1 cellular context compared by ENCODE assay signal in the genomic region with DNA sequence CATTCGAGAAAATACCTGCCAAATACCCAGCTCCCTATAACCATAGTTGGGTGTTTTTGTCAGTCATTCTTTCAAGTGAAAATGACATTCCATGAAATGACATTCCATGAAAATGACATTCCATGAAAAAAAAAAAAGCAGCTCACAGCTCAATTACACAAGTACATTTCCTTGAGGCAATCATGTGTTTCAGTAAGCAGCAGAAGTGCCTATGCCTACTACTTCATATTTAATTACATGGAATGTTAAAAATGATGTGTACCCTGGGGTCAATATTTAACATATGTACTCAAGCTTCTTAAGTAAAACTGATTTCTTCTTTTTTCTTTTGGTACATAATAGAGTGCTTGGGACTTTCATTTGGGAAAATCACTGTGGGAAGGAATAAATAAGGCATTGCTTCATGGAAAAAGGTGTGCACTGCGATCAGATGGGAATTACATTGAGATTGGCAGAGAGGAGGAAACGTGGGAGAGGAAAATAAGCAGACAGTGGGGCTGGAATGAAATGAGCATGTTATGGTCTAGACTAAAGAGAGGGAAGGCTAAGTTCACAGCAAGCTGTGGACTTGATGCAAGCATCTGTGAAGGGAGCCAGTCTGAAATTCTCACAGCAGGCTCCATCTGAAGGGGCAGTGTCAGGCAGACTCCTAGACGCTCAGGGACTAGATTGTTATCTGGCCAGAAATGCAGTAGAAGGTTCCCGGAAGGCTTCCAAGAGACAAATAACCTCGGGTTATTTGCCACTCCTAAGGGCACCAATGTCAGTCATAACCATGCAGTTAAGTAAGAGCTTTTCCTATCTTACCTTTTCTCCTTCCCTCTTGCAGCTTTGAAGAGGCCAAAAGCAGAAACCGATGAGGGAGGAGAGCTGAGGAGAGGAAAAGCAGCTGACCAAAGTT.
A peak's percentile ranks its signal among the peaks of the same experiment; 100 is the strongest.
TF ChIP-seq lines count a peak whose summit lies in the region.

No MANE protein-coding gene starts in this region.

TF ChIP-seq in PFSK-1, 5 proteins besides CTCF, POLR2A, EP300 and RAD21 (continued from another document):
- TF ChIP-seq, protein P1, sequence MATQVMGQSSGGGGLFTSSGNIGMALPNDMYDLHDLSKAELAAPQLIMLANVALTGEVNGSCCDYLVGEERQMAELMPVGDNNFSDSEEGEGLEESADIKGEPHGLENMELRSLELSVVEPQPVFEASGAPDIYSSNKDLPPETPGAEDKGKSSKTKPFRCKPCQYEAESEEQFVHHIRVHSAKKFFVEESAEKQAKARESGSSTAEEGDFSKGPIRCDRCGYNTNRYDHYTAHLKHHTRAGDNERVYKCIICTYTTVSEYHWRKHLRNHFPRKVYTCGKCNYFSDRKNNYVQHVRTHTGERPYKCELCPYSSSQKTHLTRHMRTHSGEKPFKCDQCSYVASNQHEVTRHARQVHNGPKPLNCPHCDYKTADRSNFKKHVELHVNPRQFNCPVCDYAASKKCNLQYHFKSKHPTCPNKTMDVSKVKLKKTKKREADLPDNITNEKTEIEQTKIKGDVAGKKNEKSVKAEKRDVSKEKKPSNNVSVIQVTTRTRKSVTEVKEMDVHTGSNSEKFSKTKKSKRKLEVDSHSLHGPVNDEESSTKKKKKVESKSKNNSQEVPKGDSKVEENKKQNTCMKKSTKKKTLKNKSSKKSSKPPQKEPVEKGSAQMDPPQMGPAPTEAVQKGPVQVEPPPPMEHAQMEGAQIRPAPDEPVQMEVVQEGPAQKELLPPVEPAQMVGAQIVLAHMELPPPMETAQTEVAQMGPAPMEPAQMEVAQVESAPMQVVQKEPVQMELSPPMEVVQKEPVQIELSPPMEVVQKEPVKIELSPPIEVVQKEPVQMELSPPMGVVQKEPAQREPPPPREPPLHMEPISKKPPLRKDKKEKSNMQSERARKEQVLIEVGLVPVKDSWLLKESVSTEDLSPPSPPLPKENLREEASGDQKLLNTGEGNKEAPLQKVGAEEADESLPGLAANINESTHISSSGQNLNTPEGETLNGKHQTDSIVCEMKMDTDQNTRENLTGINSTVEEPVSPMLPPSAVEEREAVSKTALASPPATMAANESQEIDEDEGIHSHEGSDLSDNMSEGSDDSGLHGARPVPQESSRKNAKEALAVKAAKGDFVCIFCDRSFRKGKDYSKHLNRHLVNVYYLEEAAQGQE (IDR thresholded peaks at IDR 0.05; ENCODE audit: insufficient read depth in 1 of 2, low read depth in 2 of 2, low read length in 2 of 2), result 0 out of 4 replicates have a peak, but pooled peaks of 1 of the 2 experiments have one; percentile 30
- TF ChIP-seq SIN3A (IDR thresholded peaks at IDR 0.05; ENCODE audit: borderline replicate concordance, insufficient read depth, low read length), result peak; percentile 30; the same call in 1 of the 2 replicates
